In genomic region chr3:9392041-9392440, GRCh38 we compare ENCODE assay signal across 12 cellular contexts. TPM values are rescaled to one million over a fixed set of nuclear protein-coding genes. Genes with fewer than 3 reads are reported as not detected.
A peak's percentile ranks its signal among the peaks of the same experiment; 100 is the strongest.
DNase-seq lines count a peak whose midpoint lies in the region; ATAC-seq and TF ChIP-seq lines count a peak whose summit lies in the region.
"Had no signal": no experiment of that assay in that cellular context is flagged by ENCODE, and none has a peak within 500 bp of the region (broad histone marks: within the 10 kb centered on the region; RNA-seq: fewer than 3 reads in every experiment).

No MANE protein-coding gene starts in this region.

- H3K36me3 ChIP-seq in left ventricle myocardium inferior (peaks cover 60% of the 10 kb centered on the region), right atrium auricular region (peaks cover 47% of the 10 kb centered on the region), vagina (peaks cover 3 to 41% of the 10 kb centered on the region in 2 donors)

- peaks cover 67% of the 10 kb centered on the region for H3K36me3 Mint-ChIP-seq in activated CD4-positive, alpha-beta memory T cell treated with anti-CD3 and anti-CD28 coated beads for 36 hours
- peaks cover 26% of the 10 kb centered on the region for H3K36me3 Mint-ChIP-seq in memory B cell

- CTCF ChIA-PET in activated CD4-positive, alpha-beta memory T cell treated with anti-CD3 and anti-CD28 coated beads for 36 hours (lab: Charles Lee): interaction anchor here (1.1 kb wide), 1 partner anchor 13 kb away, joined by 3 read pairs; no protein-coding TSS in a partner anchor

- H3K4me3 ChIP-seq in left ventricle myocardium inferior (no peak overlapping the region), right atrium auricular region (no peak overlapping the region), vagina (no peak overlapping the region)
- H3K4me3 ChIP-seq: tibial nerve had no signal

- peak overlapping the region; percentile 78 for H3K27ac Mint-ChIP-seq in activated CD4-positive, alpha-beta memory T cell treated with anti-CD3 and anti-CD28 coated beads for 36 hours
- peak overlapping the region; percentile 83 for H3K27ac Mint-ChIP-seq in memory B cell

- POLR2A ChIA-PET in activated CD4-positive, alpha-beta memory T cell treated with anti-CD3 and anti-CD28 coated beads for 36 hours (lab: Charles Lee): no interaction called here

- H3K27me3 Mint-ChIP-seq in activated CD4-positive, alpha-beta memory T cell treated with anti-CD3 and anti-CD28 coated beads for 36 hours: no peaks in the 10 kb centered on the region
- no peaks in the 10 kb centered on the region for H3K27me3 Mint-ChIP-seq in memory B cell

- H3K9me3 Mint-ChIP-seq in activated CD4-positive, alpha-beta memory T cell treated with anti-CD3 and anti-CD28 coated beads for 36 hours: no peaks in the 10 kb centered on the region
- H3K9me3 Mint-ChIP-seq in memory B cell: no peaks in the 10 kb centered on the region

- no peak for TF ChIP-seq POLR2A in vagina (IDR thresholded peaks at IDR 0.05)

- DNase-seq in left ventricle myocardium inferior (no peak), right atrium auricular region (ENCODE audit: low spot score) (no peak), memory B cell (ENCODE audit: low spot score in 2 of 2) (no peak), hypothalamus (lab: John Stamatoyannopoulos, UW) (no peak), vagina (ENCODE audit: extremely low spot score in 2 of 2) (no peak)
- no peak for DNase-seq in activated CD4-positive, alpha-beta memory T cell treated with anti-CD3 and anti-CD28 coated beads for 36 hours
- DNase-seq: DMS79 treated with DMSO at 0.1 percent for 48 hours; posterior cingulate gyrus; stimulated activated CD4-positive, alpha-beta T cell treated with anti-CD3 and anti-CD28 coated beads, Interleukin-15, amount 100 ng/mL, for 24 hours had no signal

- H3K4me3 Mint-ChIP-seq in activated CD4-positive, alpha-beta memory T cell treated with anti-CD3 and anti-CD28 coated beads for 36 hours: no peak overlapping the region
- H3K4me3 Mint-ChIP-seq in memory B cell: no peak overlapping the region

- H3K9me3 ChIP-seq in left ventricle myocardium inferior (replicated peaks): no peaks in the 10 kb centered on the region
- no peaks in the 10 kb centered on the region for H3K9me3 ChIP-seq in right atrium auricular region
- no peaks in the 10 kb centered on the region for H3K9me3 ChIP-seq in vagina
- H3K9me3 ChIP-seq: tibial nerve had no signal

- TF ChIP-seq CTCF in left ventricle myocardium inferior (IDR thresholded peaks at IDR 0.05; ENCODE audit: borderline replicate concordance) (no peak), right atrium auricular region (IDR thresholded peaks at IDR 0.05) (no peak), vagina (IDR thresholded peaks at IDR 0.05) (no peak)

- H3K27me3 ChIP-seq in left ventricle myocardium inferior (ENCODE audit: low read depth) (no peaks in the 10 kb centered on the region), right atrium auricular region (no peaks in the 10 kb centered on the region), vagina (no peaks in the 10 kb centered on the region)
- H3K27me3 ChIP-seq: tibial nerve had no signal

- peaks cover 68% of the 10 kb centered on the region for H3K4me1 ChIP-seq in left ventricle myocardium inferior
- H3K4me1 ChIP-seq in right atrium auricular region: peaks cover 0 to 44% of the 10 kb centered on the region in 2 donors
- peaks cover 44% of the 10 kb centered on the region for H3K4me1 ChIP-seq in vagina

- peak overlapping the region; percentile 0 for H3K27ac ChIP-seq in left ventricle myocardium inferior (replicated peaks)
- H3K27ac ChIP-seq in right atrium auricular region: no peak overlapping the region
- no peak overlapping the region for H3K27ac ChIP-seq in vagina
- H3K27ac ChIP-seq: tibial nerve had no signal

- ATAC-seq in memory B cell (ENCODE audit: low read depth): no peak
- ATAC-seq in GM19455 (IDR thresholded peaks at IDR 0.05; ENCODE audit: unreplicated experiment): no peak
- ATAC-seq in HG03025 (IDR thresholded peaks at IDR 0.05; ENCODE audit: low FRiP score, unreplicated experiment): no peak

- intact Hi-C loops in left ventricle myocardium inferior (cut with micrococcal nuclease) (loop anchor here (5.0 kb wide), 1 partner anchor 40 kb away; no protein-coding TSS in a partner anchor), vagina (cut with DNase I) (no loop called here)
- intact Hi-C loops in activated CD4-positive, alpha-beta memory T cell treated with anti-CD3 and anti-CD28 coated beads for 36 hours (cut with micrococcal nuclease): loop anchor here (10.0 kb wide), 1 partner anchor 503 kb away; the partner anchor contains the start of gene JAGN1

- peaks cover 68% of the 10 kb centered on the region for H3K4me1 Mint-ChIP-seq in activated CD4-positive, alpha-beta memory T cell treated with anti-CD3 and anti-CD28 coated beads for 36 hours (ENCODE audit: low read depth)
- peaks cover 25% of the 10 kb centered on the region for H3K4me1 Mint-ChIP-seq in memory B cell

RNA-seq across cellular contexts. Expression of gene SETD5, which starts 5.4 kb away (rescaled TPM):
- total RNA-seq in left ventricle myocardium inferior (49.9 TPM), right atrium auricular region (10 to 100 TPM; 36.9 to 49.4 TPM), vagina (110 TPM)
- 100 to 1,000 TPM in 1 of 2 experiments, 10 to 100 TPM in 1; 98.0 to 103 TPM for total RNA-seq in activated CD4-positive, alpha-beta memory T cell treated with anti-CD3 and anti-CD28 coated beads for 36 hours

RNA-seq across cellular contexts. Expression of gene THUMPD3, which starts 29.2 kb away (rescaled TPM):
- total RNA-seq in left ventricle myocardium inferior (57.4 TPM), right atrium auricular region (10 to 100 TPM; 28.4 to 30.5 TPM), vagina (25.5 TPM)
- total RNA-seq in activated CD4-positive, alpha-beta memory T cell treated with anti-CD3 and anti-CD28 coated beads for 36 hours: 10 to 100 TPM; 55.8 to 60.6 TPM
